7 cellular contexts compared by ENCODE assay signal in genomic region chr18:55343396-55344073, GRCh38.
A peak's percentile ranks its signal among the peaks of the same experiment; 100 is the strongest.
DNase-seq lines count a peak whose midpoint lies in the region; ATAC-seq, FAIRE-seq and TF ChIP-seq lines count a peak whose summit lies in the region.

No MANE protein-coding gene starts in this region.

- DNase-seq in GM12892 (ENCODE audit: insufficient read length): no peak
- peak; percentile 26 for DNase-seq in OCI-LY7 (ENCODE audit: low spot score)
- peak; percentile 48 for DNase-seq in fibroblast of villous mesenchyme (ENCODE audit: low read depth)
- peak; percentile 90 for DNase-seq in superior temporal gyrus (ENCODE audit: extremely low spot score)
- no peak for DNase-seq in mucosa of descending colon
- DNase-seq in activated CD8-positive, alpha-beta T cell treated with anti-CD3 and anti-CD28 coated beads, Interleukin-2, amount 10 ng/mL, durations not matched to agents 7 days and 5 days: no peak

- peak; percentile 69 for TF ChIP-seq CTCF in OCI-LY7 (conservative IDR thresholded peaks at IDR 0.05; ENCODE audit: low read length)
- TF ChIP-seq CTCF in fibroblast of villous mesenchyme (IDR thresholded peaks at IDR 0.05; ENCODE audit: insufficient read depth, low read depth, low read length): peak; percentile 68
- TF ChIP-seq CTCF in mucosa of descending colon (IDR thresholded peaks at IDR 0.05): no peak

- H3K9me2 ChIP-seq in OCI-LY7 (ENCODE audit: insufficient read depth, low read length): no peaks in the 10 kb centered on the region

- no peak overlapping the region for H3K27ac Mint-ChIP-seq in activated CD8-positive, alpha-beta T cell treated with anti-CD3 and anti-CD28 coated beads, Interleukin-2, amount 10 ng/mL, durations not matched to agents 7 days and 5 days

- H3K4me1 Mint-ChIP-seq in activated CD8-positive, alpha-beta T cell treated with anti-CD3 and anti-CD28 coated beads, Interleukin-2, amount 10 ng/mL, durations not matched to agents 7 days and 5 days (ENCODE audit: low read depth): no peaks in the 10 kb centered on the region

- no peaks in the 10 kb centered on the region for H3K9me3 Mint-ChIP-seq in activated CD8-positive, alpha-beta T cell treated with anti-CD3 and anti-CD28 coated beads, Interleukin-2, amount 10 ng/mL, durations not matched to agents 7 days and 5 days (ENCODE audit: insufficient read depth)

- H3K4me3 Mint-ChIP-seq in activated CD8-positive, alpha-beta T cell treated with anti-CD3 and anti-CD28 coated beads, Interleukin-2, amount 10 ng/mL, durations not matched to agents 7 days and 5 days: no peak overlapping the region

- H3K4me3 ChIP-seq in OCI-LY7 (ENCODE audit: low read depth, low read length, poor library complexity, severe bottlenecking) (no peak overlapping the region), fibroblast of villous mesenchyme (ENCODE audit: low read depth, low read length) (no peak overlapping the region), mucosa of descending colon (no peak overlapping the region)

- H3K4me1 ChIP-seq in OCI-LY7 (ENCODE audit: insufficient read depth, low read length, poor library complexity, severe bottlenecking) (no peaks in the 10 kb centered on the region), mucosa of descending colon (ENCODE audit: low read depth) (no peaks in the 10 kb centered on the region)

- no peaks in the 10 kb centered on the region for H3K79me2 ChIP-seq in OCI-LY7 (ENCODE audit: insufficient read depth, low read depth, low read length)

- no TSS peak for BruUV-seq in OCI-LY7 (replicated peaks; lab: Mats Ljungman, UMichigan)

- H2AFZ ChIP-seq in OCI-LY7 (ENCODE audit: low read length): no peak overlapping the region

- H3K36me3 ChIP-seq in OCI-LY7 (ENCODE audit: insufficient read depth, low read length) (no peaks in the 10 kb centered on the region), mucosa of descending colon (ENCODE audit: low read depth) (no peaks in the 10 kb centered on the region)

- peak; percentile 53 for FAIRE-seq in GM12892 (lab: Jason Lieb, UNC)

- CTCF ChIA-PET in OCI-LY7 (lab: Charles Lee; ENCODE audit: unreplicated experiment): no interaction called here
- CTCF ChIA-PET in activated CD8-positive, alpha-beta T cell treated with anti-CD3 and anti-CD28 coated beads, Interleukin-2, amount 10 ng/mL, durations not matched to agents 7 days and 5 days (lab: Charles Lee): no interaction called here

- H3K9me3 ChIP-seq in OCI-LY7 (ENCODE audit: low read length): no peaks in the 10 kb centered on the region
- H3K9me3 ChIP-seq in mucosa of descending colon: no peaks in the 10 kb centered on the region

- H3K27me3 Mint-ChIP-seq in activated CD8-positive, alpha-beta T cell treated with anti-CD3 and anti-CD28 coated beads, Interleukin-2, amount 10 ng/mL, durations not matched to agents 7 days and 5 days (ENCODE audit: low read depth): peaks cover 2% of the 10 kb centered on the region

- H3K36me3 Mint-ChIP-seq in activated CD8-positive, alpha-beta T cell treated with anti-CD3 and anti-CD28 coated beads, Interleukin-2, amount 10 ng/mL, durations not matched to agents 7 days and 5 days (ENCODE audit: low read depth): no peaks in the 10 kb centered on the region

- intact Hi-C loops in OCI-LY7 (cut with micrococcal nuclease; ENCODE audit: unreplicated experiment) (no loop called here), mucosa of descending colon (cut with DNase I, micrococcal nuclease) (no loop called here)

- no peaks in the 10 kb centered on the region for H4K20me1 ChIP-seq in OCI-LY7 (ENCODE audit: insufficient read depth, low read length)

- H3K27ac ChIP-seq in OCI-LY7 (ENCODE audit: low read depth, low read length, poor library complexity, severe bottlenecking): no peak overlapping the region

- POLR2A ChIA-PET in OCI-LY7 (lab: Charles Lee): interaction anchor here (0.6 kb wide), 1 partner anchor 54 kb away, joined by 3 read pairs; no protein-coding TSS in a partner anchor
- POLR2A ChIA-PET in activated CD8-positive, alpha-beta T cell treated with anti-CD3 and anti-CD28 coated beads, Interleukin-2, amount 10 ng/mL, durations not matched to agents 7 days and 5 days (lab: Charles Lee): no interaction called here

- TF ChIP-seq POLR2A in GM12892 (IDR thresholded peaks at IDR 0.05; ENCODE audit: low read depth, low read length): no peak

- no peak overlapping the region for H3K4me2 ChIP-seq in OCI-LY7 (ENCODE audit: low read length)

- ATAC-seq in HG02884 (IDR thresholded peaks at IDR 0.05; ENCODE audit: unreplicated experiment) (peak; percentile 69), mucosa of descending colon (no peak)
- no peak for ATAC-seq in activated CD8-positive, alpha-beta T cell treated with anti-CD3 and anti-CD28 coated beads, Interleukin-2, amount 10 ng/mL, durations not matched to agents 7 days and 5 days

Comparison
In these comparisons a context has a peak if more than half of its experiments do, and no peak if none do; other contexts are left out.
1. DNase-seq: peak in OCI-LY7 (single experiment), fibroblast of villous mesenchyme (single experiment) and superior temporal gyrus (single experiment); none in GM12892 (single experiment), mucosa of descending colon (0 of 3) and activated CD8-positive, alpha-beta T cell treated with anti-CD3 and anti-CD28 coated beads, Interleukin-2, amount 10 ng/mL, durations not matched to agents 7 days and 5 days (single experiment).